Comparison of ENCODE assay signal across 8 cellular contexts in genomic region chr5:65927497-65928340, GRCh38. TPM values are rescaled to one million over a fixed set of nuclear protein-coding genes. Genes with fewer than 3 reads are reported as not detected.
A peak's percentile ranks its signal among the peaks of the same experiment; 100 is the strongest.
DNase-seq lines count a peak whose midpoint lies in the region; ATAC-seq, FAIRE-seq and TF ChIP-seq lines count a peak whose summit lies in the region.

No MANE protein-coding gene starts in this region.

- H3K27me3 ChIP-seq in psoas muscle (ENCODE audit: insufficient read depth in 3 of 3, low read length in 2 of 3) = no peaks in the 10 kb centered on the region

- 0 to 1% (median 1%) methylated on average over 13 of the region's 13 CpGs for WGBS in psoas muscle, 3 donors

- H3K9me3 ChIP-seq in psoas muscle = no peaks in the 10 kb centered on the region

- peak; percentile 90 for FAIRE-seq in GM18507 (lab: Jason Lieb, UNC)

- H3K36me3 ChIP-seq in psoas muscle (ENCODE audit: insufficient read depth in 1 of 2, low read depth in 1 of 2) = no peaks in the 10 kb centered on the region

- H3K27me3 Mint-ChIP-seq in activated T-helper 2 cell treated with anti-CD3 and anti-CD28 coated beads, Interferon-gamma antibody, Interleukin-2, Interleukin-4, amounts not matched to agents 10 μg/mL and 5 μg/mL and 100 μg/mL, durations not matched to agents 14 hours and 24 hours and 36 hours (ENCODE audit: low read depth) = peaks cover 21% of the 10 kb centered on the region

- peaks cover 30% of the 10 kb centered on the region for H3K4me1 ChIP-seq in psoas muscle

- ATAC-seq in psoas muscle (peak in 1 of 4 donors; percentile 32), GM21619 (IDR thresholded peaks at IDR 0.05; ENCODE audit: unreplicated experiment) (no peak), GM19395 (IDR thresholded peaks at IDR 0.05; ENCODE audit: unreplicated experiment) (no peak)

- peak; percentile 74 for DNase-seq in AG10803 (ENCODE audit: low read depth)
- no peak for DNase-seq in GM18507 (ENCODE audit: extremely low spot score, insufficient read length, low read depth)
- no peak for DNase-seq in LNCaP clone FGC (ENCODE audit: low read depth)
- DNase-seq in activated T-helper 2 cell treated with anti-CD3 and anti-CD28 coated beads, Interferon-gamma antibody, Interleukin-2, Interleukin-4, amounts not matched to agents 10 μg/mL and 5 μg/mL and 100 μg/mL, durations not matched to agents 14 hours and 24 hours and 36 hours (ENCODE audit: low spot score) = no peak
- DNase-seq in germinal center (ENCODE audit: low spot score) = peak; percentile 36
- no peak for DNase-seq in psoas muscle

- peaks cover 26% of the 10 kb centered on the region for H3K4me1 Mint-ChIP-seq in activated T-helper 2 cell treated with anti-CD3 and anti-CD28 coated beads, Interferon-gamma antibody, Interleukin-2, Interleukin-4, amounts not matched to agents 10 μg/mL and 5 μg/mL and 100 μg/mL, durations not matched to agents 14 hours and 24 hours and 36 hours (ENCODE audit: low read depth)

- peak overlapping the region; percentile 82 for H3K27ac Mint-ChIP-seq in activated T-helper 2 cell treated with anti-CD3 and anti-CD28 coated beads, Interferon-gamma antibody, Interleukin-2, Interleukin-4, amounts not matched to agents 10 μg/mL and 5 μg/mL and 100 μg/mL, durations not matched to agents 14 hours and 24 hours and 36 hours

- peaks cover 17% of the 10 kb centered on the region for H3K36me3 Mint-ChIP-seq in activated T-helper 2 cell treated with anti-CD3 and anti-CD28 coated beads, Interferon-gamma antibody, Interleukin-2, Interleukin-4, amounts not matched to agents 10 μg/mL and 5 μg/mL and 100 μg/mL, durations not matched to agents 14 hours and 24 hours and 36 hours (ENCODE audit: low read depth)

- peak overlapping the region; percentile 98 for H3K4me3 Mint-ChIP-seq in activated T-helper 2 cell treated with anti-CD3 and anti-CD28 coated beads, Interferon-gamma antibody, Interleukin-2, Interleukin-4, amounts not matched to agents 10 μg/mL and 5 μg/mL and 100 μg/mL, durations not matched to agents 14 hours and 24 hours and 36 hours (ENCODE audit: low read depth)

- H3K27ac ChIP-seq in psoas muscle = peak overlapping the region; percentile 100

- intact Hi-C loops in activated T-helper 2 cell treated with anti-CD3 and anti-CD28 coated beads, Interferon-gamma antibody, Interleukin-2, Interleukin-4, amounts not matched to agents 10 μg/mL and 5 μg/mL and 100 μg/mL, durations not matched to agents 14 hours and 24 hours and 36 hours (cut with micrococcal nuclease) = loop anchor here (1.0 to 5.0 kb wide), 9 partner anchors 85 to 445 kb away; partner anchors contain the start of genes ADAMTS6, SHLD3, TRAPPC13 and TRIM23
- intact Hi-C loops in psoas muscle (cut with DNase I) = loop anchor here (2.0 to 10.0 kb wide), 7 partner anchors 40 to 217 kb away; partner anchors contain the start of gene SREK1 (in 2 of the 2)

- no peaks in the 10 kb centered on the region for H3K9me3 Mint-ChIP-seq in activated T-helper 2 cell treated with anti-CD3 and anti-CD28 coated beads, Interferon-gamma antibody, Interleukin-2, Interleukin-4, amounts not matched to agents 10 μg/mL and 5 μg/mL and 100 μg/mL, durations not matched to agents 14 hours and 24 hours and 36 hours

- no peak for TF ChIP-seq CTCF in AG10803 (conservative IDR thresholded peaks at IDR 0.05; ENCODE audit: low read length)
- TF ChIP-seq CTCF in LNCaP clone FGC (IDR thresholded peaks at IDR 0.05; ENCODE audit: control insufficient read depth, extremely low read depth, insufficient read depth) = no peak
- no peak for TF ChIP-seq CTCF in psoas muscle (IDR thresholded peaks at IDR 0.05)

- H3K4me3 ChIP-seq in AG10803 (ENCODE audit: low read length) (peak overlapping the region; percentile 77), LNCaP clone FGC (ENCODE audit: low read depth, low read length) (peak overlapping the region; percentile 64), psoas muscle (peak overlapping the region; percentile 95)

RNA-seq across cellular contexts. Expression of gene ERBIN, which starts 1.3 kb away (rescaled TPM):
- 38.8 and 39.3 TPM in 2 replicates for total RNA-seq in activated T-helper 2 cell treated with anti-CD3 and anti-CD28 coated beads, Interferon-gamma antibody, Interleukin-2, Interleukin-4, amounts not matched to agents 10 μg/mL and 5 μg/mL and 100 μg/mL, durations not matched to agents 14 hours and 24 hours and 36 hours
- 10 to 100 TPM; 28.8 to 56.6 (median 45.6) TPM for total RNA-seq in psoas muscle
- polyA plus RNA-seq in psoas muscle = 10 to 100 TPM in 2 of 3 donors, 1 to 10 TPM in 1; 8.3 to 17.6 (median 10.1) TPM

Comparison
In these comparisons a context has a peak if more than half of its experiments do, and no peak if none do; other contexts are left out.
1. DNase-seq: peak in AG10803 (single experiment) and germinal center (single experiment); none in GM18507 (single experiment), LNCaP clone FGC (single experiment), activated T-helper 2 cell treated with anti-CD3 and anti-CD28 coated beads, Interferon-gamma antibody, Interleukin-2, Interleukin-4, amounts not matched to agents 10 μg/mL and 5 μg/mL and 100 μg/mL, durations not matched to agents 14 hours and 24 hours and 36 hours (single experiment) and psoas muscle (0 of 2).
2. Peak in every context shown above with its lines, with median percentiles within 50 percentile points of each other: H3K4me3 ChIP-seq.